In the genomic region with DNA sequence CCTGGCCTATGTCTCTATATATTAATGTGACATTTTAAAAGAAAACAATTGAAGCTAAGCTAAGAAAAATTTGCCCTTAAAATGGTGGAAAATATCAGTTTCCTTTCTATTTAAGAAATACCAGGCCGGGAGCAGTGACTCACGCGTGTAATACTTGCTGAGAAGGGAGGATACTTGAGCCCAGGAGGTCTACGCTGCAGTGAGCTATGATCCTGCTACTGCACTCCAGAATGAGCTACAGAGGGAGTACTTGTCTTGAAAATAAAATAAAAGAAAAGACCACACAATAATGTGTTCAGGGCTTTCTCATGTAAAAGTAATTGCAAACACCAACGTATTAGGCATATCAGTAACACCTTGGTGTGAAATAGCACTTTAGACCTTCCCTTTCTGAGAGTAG, we compare ENCODE assay signal across 11 cellular contexts. TPM values are rescaled to one million over a fixed set of nuclear protein-coding genes. Genes with fewer than 3 reads are reported as not detected.
A peak's percentile ranks its signal among the peaks of the same experiment; 100 is the strongest.
DNase-seq lines count a peak whose midpoint lies in the region; ATAC-seq, FAIRE-seq and TF ChIP-seq lines count a peak whose summit lies in the region.
"Had no signal": no experiment of that assay in that cellular context is flagged by ENCODE, and none has a peak within 500 bp of the region (broad histone marks: within the 10 kb centered on the region; RNA-seq: fewer than 3 reads in every experiment).

No MANE protein-coding gene starts in this region.

- H3K4me3 ChIP-seq in GM23248 (no peak overlapping the region), foreskin fibroblast (ENCODE audit: low read depth in 1 of 2, low read length in 2 of 2) (no peak overlapping the region), gastrocnemius medialis (no peak overlapping the region), pancreas (no peak overlapping the region)

- no peak for TF ChIP-seq CTCF in foreskin fibroblast (IDR thresholded peaks at IDR 0.05; ENCODE audit: low read depth, low read length)
- no peak for TF ChIP-seq CTCF in gastrocnemius medialis (IDR thresholded peaks at IDR 0.05 in 4 of 5, conservative IDR thresholded peaks at IDR 0.05 in 1 of 5)
- no peak for TF ChIP-seq CTCF in pancreas (IDR thresholded peaks at IDR 0.05)

- peak overlapping the region; percentile 72 for H2AFZ ChIP-seq in GM23248

- H3F3A ChIP-seq in GM23248 (ENCODE audit: insufficient read depth), result peaks cover 36% of the 10 kb centered on the region; the same call in 1 of the 2 replicates

- CTCF ChIA-PET in activated CD8-positive, alpha-beta memory T cell treated with anti-CD3 and anti-CD28 coated beads, Interleukin-2, amount 10 ng/mL, durations not matched to agents 7 days and 5 days (lab: Charles Lee), result interaction anchor here (1.0 to 2.1 kb wide), 3 partner anchors 22 to 206 kb away, joined by 3 to 5 read pairs (median 3); no protein-coding TSS in a partner anchor

- peak overlapping the region; percentile 93 for H3K4me2 ChIP-seq in GM23248 (ENCODE audit: unreplicated experiment)

- H4K20me1 ChIP-seq in GM23248 (ENCODE audit: insufficient read depth), result no peaks in the 10 kb centered on the region

- no peaks in the 10 kb centered on the region for H3K9me3 Mint-ChIP-seq in activated T-helper 1 cell treated with anti-CD3 and anti-CD28 coated beads, Interleukin-12 subunit alpha, Interleukin-12 subunit beta, Interleukin-2, Interleukin-4 antibody, amounts not matched to agents 30 ng/mL and 10 ng/mL and 1 ng/mL, durations not matched to agents 14 hours and 24 hours and 36 hours
- H3K9me3 Mint-ChIP-seq in activated CD8-positive, alpha-beta memory T cell treated with anti-CD3 and anti-CD28 coated beads, Interleukin-2, amount 10 ng/mL, durations not matched to agents 7 days and 5 days (ENCODE audit: low read depth), result no peaks in the 10 kb centered on the region

- H3K36me3 ChIP-seq in GM23248 (ENCODE audit: low read depth), result no peaks in the 10 kb centered on the region
- no peaks in the 10 kb centered on the region for H3K36me3 ChIP-seq in gastrocnemius medialis
- no peaks in the 10 kb centered on the region for H3K36me3 ChIP-seq in pancreas

- TF ChIP-seq POLR2A in gastrocnemius medialis (IDR thresholded peaks at IDR 0.05) (no peak), GM12892 (IDR thresholded peaks at IDR 0.05; ENCODE audit: low read depth, low read length) (no peak)

- intact Hi-C loops in activated T-helper 1 cell treated with anti-CD3 and anti-CD28 coated beads, Interleukin-12 subunit alpha, Interleukin-12 subunit beta, Interleukin-2, Interleukin-4 antibody, amounts not matched to agents 30 ng/mL and 10 ng/mL and 1 ng/mL, durations not matched to agents 14 hours and 24 hours and 36 hours (cut with micrococcal nuclease), result no loop called here
- intact Hi-C loops in gastrocnemius medialis (cut with DNase I; ENCODE audit: low total_unique reads), result no loop called here
- intact Hi-C loops in pancreas (cut with DNase I), result no loop called here

- no peak overlapping the region for H3K27ac Mint-ChIP-seq in activated T-helper 1 cell treated with anti-CD3 and anti-CD28 coated beads, Interleukin-12 subunit alpha, Interleukin-12 subunit beta, Interleukin-2, Interleukin-4 antibody, amounts not matched to agents 30 ng/mL and 10 ng/mL and 1 ng/mL, durations not matched to agents 14 hours and 24 hours and 36 hours
- H3K27ac Mint-ChIP-seq in activated CD8-positive, alpha-beta memory T cell treated with anti-CD3 and anti-CD28 coated beads, Interleukin-2, amount 10 ng/mL, durations not matched to agents 7 days and 5 days, result no peak overlapping the region

- H3K27me3 Mint-ChIP-seq in activated T-helper 1 cell treated with anti-CD3 and anti-CD28 coated beads, Interleukin-12 subunit alpha, Interleukin-12 subunit beta, Interleukin-2, Interleukin-4 antibody, amounts not matched to agents 30 ng/mL and 10 ng/mL and 1 ng/mL, durations not matched to agents 14 hours and 24 hours and 36 hours (ENCODE audit: insufficient read depth), result peaks cover 35% of the 10 kb centered on the region
- peaks cover 73% of the 10 kb centered on the region for H3K27me3 Mint-ChIP-seq in activated CD8-positive, alpha-beta memory T cell treated with anti-CD3 and anti-CD28 coated beads, Interleukin-2, amount 10 ng/mL, durations not matched to agents 7 days and 5 days

- H3K9me3 ChIP-seq in GM23248 (ENCODE audit: low read depth) (no peaks in the 10 kb centered on the region), gastrocnemius medialis (no peaks in the 10 kb centered on the region), pancreas (no peaks in the 10 kb centered on the region)

- H3K79me2 ChIP-seq in GM23248 (ENCODE audit: insufficient read depth), result peaks cover 35% of the 10 kb centered on the region

- FAIRE-seq in pancreas (lab: Jason Lieb, UNC) (no peak), GM12892 (lab: Jason Lieb, UNC) (no peak)
- FAIRE-seq: small intestine had no signal

- peaks cover 6% of the 10 kb centered on the region for H3K36me3 Mint-ChIP-seq in activated T-helper 1 cell treated with anti-CD3 and anti-CD28 coated beads, Interleukin-12 subunit alpha, Interleukin-12 subunit beta, Interleukin-2, Interleukin-4 antibody, amounts not matched to agents 30 ng/mL and 10 ng/mL and 1 ng/mL, durations not matched to agents 14 hours and 24 hours and 36 hours (ENCODE audit: low read depth)
- H3K36me3 Mint-ChIP-seq in activated CD8-positive, alpha-beta memory T cell treated with anti-CD3 and anti-CD28 coated beads, Interleukin-2, amount 10 ng/mL, durations not matched to agents 7 days and 5 days, result no peaks in the 10 kb centered on the region

- H3K4me1 Mint-ChIP-seq in activated T-helper 1 cell treated with anti-CD3 and anti-CD28 coated beads, Interleukin-12 subunit alpha, Interleukin-12 subunit beta, Interleukin-2, Interleukin-4 antibody, amounts not matched to agents 30 ng/mL and 10 ng/mL and 1 ng/mL, durations not matched to agents 14 hours and 24 hours and 36 hours (ENCODE audit: low read depth), result peaks cover 43% of the 10 kb centered on the region
- H3K4me1 Mint-ChIP-seq in activated CD8-positive, alpha-beta memory T cell treated with anti-CD3 and anti-CD28 coated beads, Interleukin-2, amount 10 ng/mL, durations not matched to agents 7 days and 5 days, result peaks cover 27% of the 10 kb centered on the region

- ATAC-seq in gastrocnemius medialis, result peak in 1 of 2 donors; percentile 39
- ATAC-seq in activated CD8-positive, alpha-beta memory T cell treated with anti-CD3 and anti-CD28 coated beads, Interleukin-2, amount 10 ng/mL, durations not matched to agents 7 days and 5 days, result no peak
- ATAC-seq in pancreas, result no peak

- H3K4me1 ChIP-seq in GM23248 (ENCODE audit: insufficient read depth), result peaks cover 40% of the 10 kb centered on the region
- peaks cover 10 to 34% of the 10 kb centered on the region in 2 donors for H3K4me1 ChIP-seq in gastrocnemius medialis
- H3K4me1 ChIP-seq in pancreas, result peaks cover 3 to 8% (median 7%) of the 10 kb centered on the region in 3 donors

- in situ Hi-C loops in GM23248 (cut with MboI) (no loop called here), gastrocnemius medialis (cut with MboI; ENCODE audit: low sequenced_read_pairs in 4 of 4) (loop anchor here in 1 of 4 donors (10.0 kb wide), 1 partner anchor 124 kb away; the partner anchor contains the start of gene ME3)

- H3K9ac ChIP-seq in GM23248, result peak overlapping the region; percentile 24; the same call in 1 of the 2 replicates

- no peaks in the 10 kb centered on the region for H3K9me2 ChIP-seq in GM23248 (ENCODE audit: insufficient read depth)

- H3K27ac ChIP-seq in GM23248 (peak overlapping the region; percentile 73), gastrocnemius medialis (peak overlapping the region; percentile 16 to 86 (median 82)), pancreas (no peak overlapping the region)

- DNase-seq in GM23248 (peak; percentile 93), foreskin fibroblast (peak; percentile 78 to 87), gastrocnemius medialis (no peak), pancreas (no peak), GM12892 (ENCODE audit: insufficient read length) (no peak)
- no peak for DNase-seq in activated T-helper 1 cell treated with anti-CD3 and anti-CD28 coated beads, Interleukin-12 subunit alpha, Interleukin-12 subunit beta, Interleukin-2, Interleukin-4 antibody, amounts not matched to agents 30 ng/mL and 10 ng/mL and 1 ng/mL, durations not matched to agents 14 hours and 24 hours and 36 hours (ENCODE audit: low spot score)
- DNase-seq in activated CD8-positive, alpha-beta memory T cell treated with anti-CD3 and anti-CD28 coated beads, Interleukin-2, amount 10 ng/mL, durations not matched to agents 7 days and 5 days, result no peak
- no peak for DNase-seq in activated CD8-positive, alpha-beta memory T cell treated with anti-CD3 and anti-CD28 coated beads, Interleukin-2, amount 50 U/mL, for 4 hours
- DNase-seq: activated T-cell treated with anti-CD3 and anti-CD28 coated beads, Interleukin-2, amount 50 U/mL, for 1 hour; DMS153 had no signal

- 10 to 15% methylated on average over 5 of the region's 5 CpGs for WGBS in GM23248 (ENCODE audit: low coverage in 1 of 2, low lambda C conversion rate in 2 of 2, missing lambda C conversion rate in 2 of 2), 2 experiments
- 90 to 92% methylated on average over 5 of the region's 5 CpGs for WGBS in pancreas, 2 donors

- H3K27me3 ChIP-seq in GM23248 (replicated peaks; ENCODE audit: insufficient read depth) (no peaks in the 10 kb centered on the region), gastrocnemius medialis (no peaks in the 10 kb centered on the region), pancreas (no peaks in the 10 kb centered on the region)

- peak overlapping the region; percentile 76 for H3K4me3 Mint-ChIP-seq in activated T-helper 1 cell treated with anti-CD3 and anti-CD28 coated beads, Interleukin-12 subunit alpha, Interleukin-12 subunit beta, Interleukin-2, Interleukin-4 antibody, amounts not matched to agents 30 ng/mL and 10 ng/mL and 1 ng/mL, durations not matched to agents 14 hours and 24 hours and 36 hours
- H3K4me3 Mint-ChIP-seq in activated CD8-positive, alpha-beta memory T cell treated with anti-CD3 and anti-CD28 coated beads, Interleukin-2, amount 10 ng/mL, durations not matched to agents 7 days and 5 days, result no peak overlapping the region

RNA-seq across cellular contexts. Expression of gene PRSS23, which starts 1.4 kb away (rescaled TPM):
- total RNA-seq in GM23248 (2014; rRNA removed; shearing (Covaris generic)), result 213 and 217 TPM in 2 replicates
- polyA plus RNA-seq in GM23248 (2016; fragmentation: Nextera tagmentation; extraction: Ambion mirVana), result 376 and 392 TPM in 2 replicates
- total RNA-seq in activated T-helper 1 cell treated with anti-CD3 and anti-CD28 coated beads, Interleukin-12 subunit alpha, Interleukin-12 subunit beta, Interleukin-2, Interleukin-4 antibody, amounts not matched to agents 30 ng/mL and 10 ng/mL and 1 ng/mL, durations not matched to agents 14 hours and 24 hours and 36 hours, result 77.2 and 83.0 TPM in 2 replicates
- 10 to 100 TPM in 1 of 4 donors, 1 to 10 TPM in 3; 2.4 to 12.2 (median 7.1) TPM for total RNA-seq in gastrocnemius medialis
- 1 to 10 TPM in 1 of 2 experiments, under 1 TPM in 1; 0.85 to 4.9 TPM for total RNA-seq in activated CD8-positive, alpha-beta memory T cell treated with anti-CD3 and anti-CD28 coated beads, Interleukin-2, amount 10 ng/mL, durations not matched to agents 7 days and 5 days
- 10 to 100 TPM in 5 of 6 donors, 1 to 10 TPM in 1; 6.0 to 29.4 (median 12.7) TPM for total RNA-seq in pancreas
- 10 to 100 TPM in 1 of 2 donors, 1 to 10 TPM in 1; 4.4 to 11.4 TPM for polyA plus RNA-seq in pancreas
- polyA plus RNA-seq in GM12892 (2012; ENCODE audit: missing spikeins), result not detected

Comparison
In these comparisons a context has a peak if more than half of its experiments do, and no peak if none do; other contexts are left out.
1. DNase-seq: peak in GM23248 (single experiment) and foreskin fibroblast (2 of 2); none in activated T-helper 1 cell treated with anti-CD3 and anti-CD28 coated beads, Interleukin-12 subunit alpha, Interleukin-12 subunit beta, Interleukin-2, Interleukin-4 antibody, amounts not matched to agents 30 ng/mL and 10 ng/mL and 1 ng/mL, durations not matched to agents 14 hours and 24 hours and 36 hours (single experiment), gastrocnemius medialis (0 of 2), activated CD8-positive, alpha-beta memory T cell treated with anti-CD3 and anti-CD28 coated beads, Interleukin-2, amount 10 ng/mL, durations not matched to agents 7 days and 5 days (single experiment), pancreas (0 of 6), activated CD8-positive, alpha-beta memory T cell treated with anti-CD3 and anti-CD28 coated beads, Interleukin-2, amount 50 U/mL, for 4 hours (single experiment) and GM12892 (single experiment).
2. H3K27ac ChIP-seq: peak in GM23248 (single experiment) and gastrocnemius medialis (4 of 4); none in pancreas (0 of 4).